1 cellular context compared by ENCODE assay signal in the genomic region with DNA sequence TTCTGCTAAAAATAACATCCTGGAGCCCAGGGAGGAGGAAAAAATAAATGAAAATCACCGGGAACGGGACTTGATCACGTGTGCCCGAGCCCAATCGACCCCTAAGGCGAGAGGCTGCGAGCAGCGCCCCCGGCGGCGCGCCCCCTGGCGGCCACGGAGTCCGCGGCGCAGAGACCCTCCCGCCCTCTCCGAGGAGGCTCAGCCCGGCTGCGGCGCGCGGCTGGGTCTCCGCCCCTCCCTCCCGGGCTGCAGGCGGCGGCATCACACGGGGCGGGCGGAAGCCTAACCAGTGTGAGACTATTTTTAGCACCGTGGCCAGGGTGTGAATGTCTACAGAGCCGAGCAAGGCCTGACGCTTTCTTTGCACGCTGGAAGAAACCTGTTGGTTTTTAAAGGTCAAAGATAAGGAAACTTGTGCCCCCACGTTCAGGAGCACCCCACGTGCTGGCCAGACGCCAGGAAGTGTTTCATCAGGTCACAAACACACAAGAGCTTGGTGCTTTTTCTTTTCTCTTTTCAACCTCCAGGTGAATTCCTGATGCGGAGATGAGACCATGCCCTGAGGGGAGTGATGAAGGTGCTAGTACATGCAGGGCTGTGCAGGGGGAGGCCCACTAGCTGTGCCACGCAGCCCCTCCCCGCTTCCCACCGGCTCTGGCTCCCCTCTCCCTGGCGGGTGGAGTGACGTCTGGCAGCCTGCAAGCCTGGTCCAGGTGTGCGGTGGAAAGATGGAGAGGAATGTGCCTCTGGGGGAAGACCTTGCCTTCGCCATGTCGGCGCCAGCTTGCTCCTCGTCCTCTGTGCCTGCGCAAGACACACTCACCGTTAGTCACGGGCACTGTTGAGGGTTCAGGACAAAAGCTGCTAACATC.
A peak's percentile ranks its signal among the peaks of the same experiment; 100 is the strongest.
TF ChIP-seq lines count a peak whose summit lies in the region.

No MANE protein-coding gene starts in this region.

TF ChIP-seq in HepG2, 621 proteins besides CTCF, POLR2A, EP300 and RAD21 (continued from another document and continues in another):
- TF ChIP-seq ZFYVE20 (CRISPR knock-in tag; IDR thresholded peaks at IDR 0.05; ENCODE audit: borderline replicate concordance, low read depth): no peak
- TF ChIP-seq ZNF746 (CRISPR knock-in tag; IDR thresholded peaks at IDR 0.05): no peak
- TF ChIP-seq CERS6 (CRISPR knock-in tag; IDR thresholded peaks at IDR 0.05): no peak
- TF ChIP-seq ZNF879 (CRISPR knock-in tag; IDR thresholded peaks at IDR 0.05): no peak
- TF ChIP-seq ZBTB2 (CRISPR knock-in tag; IDR thresholded peaks at IDR 0.05; ENCODE audit: low read depth): no peak
- TF ChIP-seq DZIP1 (CRISPR knock-in tag; IDR thresholded peaks at IDR 0.05): no peak
- TF ChIP-seq ZNF883 (CRISPR knock-in tag; IDR thresholded peaks at IDR 0.05; ENCODE audit: not compliant biosample characterization): no peak
- no peak for TF ChIP-seq DPF2 (CRISPR knock-in tag; IDR thresholded peaks at IDR 0.05; ENCODE audit: borderline replicate concordance, low read depth)
- no peak for TF ChIP-seq ZNF207 (IDR thresholded peaks at IDR 0.05; ENCODE audit: borderline replicate concordance)
- TF ChIP-seq, protein P1, sequence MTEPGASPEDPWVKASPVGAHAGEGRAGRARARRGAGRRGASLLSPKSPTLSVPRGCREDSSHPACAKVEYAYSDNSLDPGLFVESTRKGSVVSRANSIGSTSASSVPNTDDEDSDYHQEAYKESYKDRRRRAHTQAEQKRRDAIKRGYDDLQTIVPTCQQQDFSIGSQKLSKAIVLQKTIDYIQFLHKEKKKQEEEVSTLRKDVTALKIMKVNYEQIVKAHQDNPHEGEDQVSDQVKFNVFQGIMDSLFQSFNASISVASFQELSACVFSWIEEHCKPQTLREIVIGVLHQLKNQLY (CRISPR knock-in tag; IDR thresholded peaks at IDR 0.05): no peak
- TF ChIP-seq SUZ12 (IDR thresholded peaks at IDR 0.05; ENCODE audit: low read depth, low read length): no peak
- TF ChIP-seq STAT5B (CRISPR knock-in tag; IDR thresholded peaks at IDR 0.05): no peak
- TF ChIP-seq FOXO4 (CRISPR knock-in tag; conservative IDR thresholded peaks at IDR 0.05): no peak
- no peak for TF ChIP-seq CEBPG (CRISPR knock-in tag; IDR thresholded peaks at IDR 0.05)
- no peak for TF ChIP-seq THYN1 (CRISPR knock-in tag; IDR thresholded peaks at IDR 0.05; ENCODE audit: borderline replicate concordance, low read depth)
- TF ChIP-seq MIER3 (CRISPR knock-in tag; IDR thresholded peaks at IDR 0.05; ENCODE audit: borderline replicate concordance): no peak
- no peak; the same call in 1 of the 2 replicates for TF ChIP-seq IKZF5 (CRISPR knock-in tag; IDR thresholded peaks at IDR 0.05)
- no peak for TF ChIP-seq ZNF740 (CRISPR knock-in tag; IDR thresholded peaks at IDR 0.05)
- no peak for TF ChIP-seq ZNF790 (CRISPR knock-in tag; IDR thresholded peaks at IDR 0.05; ENCODE audit: borderline replicate concordance)
- no peak for TF ChIP-seq SP140L (CRISPR knock-in tag; IDR thresholded peaks at IDR 0.05; ENCODE audit: borderline replicate concordance)
- peak; percentile 52; the same call in 1 of the 2 replicates for TF ChIP-seq ZNF431 (CRISPR knock-in tag; IDR thresholded peaks at IDR 0.05; ENCODE audit: borderline replicate concordance, low read depth)
- peak; percentile 20; the same call in 1 of the 2 replicates for TF ChIP-seq CCDC6 (CRISPR knock-in tag; IDR thresholded peaks at IDR 0.05)
- no peak for TF ChIP-seq GABPA (IDR thresholded peaks at IDR 0.05; ENCODE audit: low read depth, low read length)
- TF ChIP-seq GABPA (CRISPR knock-in tag; IDR thresholded peaks at IDR 0.05; ENCODE audit: low read depth): no peak
- no peak for TF ChIP-seq ZC3H4 (CRISPR knock-in tag; IDR thresholded peaks at IDR 0.05; ENCODE audit: borderline replicate concordance)
- TF ChIP-seq, protein P2, sequence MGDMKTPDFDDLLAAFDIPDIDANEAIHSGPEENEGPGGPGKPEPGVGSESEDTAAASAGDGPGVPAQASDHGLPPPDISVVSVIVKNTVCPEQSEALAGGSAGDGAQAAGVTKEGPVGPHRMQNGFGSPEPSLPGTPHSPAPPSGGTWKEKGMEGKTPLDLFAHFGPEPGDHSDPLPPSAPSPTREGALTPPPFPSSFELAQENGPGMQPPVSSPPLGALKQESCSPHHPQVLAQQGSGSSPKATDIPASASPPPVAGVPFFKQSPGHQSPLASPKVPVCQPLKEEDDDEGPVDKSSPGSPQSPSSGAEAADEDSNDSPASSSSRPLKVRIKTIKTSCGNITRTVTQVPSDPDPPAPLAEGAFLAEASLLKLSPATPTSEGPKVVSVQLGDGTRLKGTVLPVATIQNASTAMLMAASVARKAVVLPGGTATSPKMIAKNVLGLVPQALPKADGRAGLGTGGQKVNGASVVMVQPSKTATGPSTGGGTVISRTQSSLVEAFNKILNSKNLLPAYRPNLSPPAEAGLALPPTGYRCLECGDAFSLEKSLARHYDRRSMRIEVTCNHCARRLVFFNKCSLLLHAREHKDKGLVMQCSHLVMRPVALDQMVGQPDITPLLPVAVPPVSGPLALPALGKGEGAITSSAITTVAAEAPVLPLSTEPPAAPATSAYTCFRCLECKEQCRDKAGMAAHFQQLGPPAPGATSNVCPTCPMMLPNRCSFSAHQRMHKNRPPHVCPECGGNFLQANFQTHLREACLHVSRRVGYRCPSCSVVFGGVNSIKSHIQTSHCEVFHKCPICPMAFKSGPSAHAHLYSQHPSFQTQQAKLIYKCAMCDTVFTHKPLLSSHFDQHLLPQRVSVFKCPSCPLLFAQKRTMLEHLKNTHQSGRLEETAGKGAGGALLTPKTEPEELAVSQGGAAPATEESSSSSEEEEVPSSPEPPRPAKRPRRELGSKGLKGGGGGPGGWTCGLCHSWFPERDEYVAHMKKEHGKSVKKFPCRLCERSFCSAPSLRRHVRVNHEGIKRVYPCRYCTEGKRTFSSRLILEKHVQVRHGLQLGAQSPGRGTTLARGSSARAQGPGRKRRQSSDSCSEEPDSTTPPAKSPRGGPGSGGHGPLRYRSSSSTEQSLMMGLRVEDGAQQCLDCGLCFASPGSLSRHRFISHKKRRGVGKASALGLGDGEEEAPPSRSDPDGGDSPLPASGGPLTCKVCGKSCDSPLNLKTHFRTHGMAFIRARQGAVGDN (CRISPR knock-in tag; IDR thresholded peaks at IDR 0.05): peak; percentile 85
- TF ChIP-seq ZNF317 (CRISPR knock-in tag; IDR thresholded peaks at IDR 0.05): no peak
- TF ChIP-seq NFE2L1 (CRISPR knock-in tag; IDR thresholded peaks at IDR 0.05; ENCODE audit: borderline replicate concordance): 0 out of 2 replicates have a peak, but pooled peaks have one; percentile 40
- no peak for TF ChIP-seq NFRKB (IDR thresholded peaks at IDR 0.05)
- TF ChIP-seq ARID4A (CRISPR knock-in tag; IDR thresholded peaks at IDR 0.05; ENCODE audit: borderline replicate concordance): peak; percentile 57; the same call in 1 of the 2 replicates
- TF ChIP-seq, protein P3, sequence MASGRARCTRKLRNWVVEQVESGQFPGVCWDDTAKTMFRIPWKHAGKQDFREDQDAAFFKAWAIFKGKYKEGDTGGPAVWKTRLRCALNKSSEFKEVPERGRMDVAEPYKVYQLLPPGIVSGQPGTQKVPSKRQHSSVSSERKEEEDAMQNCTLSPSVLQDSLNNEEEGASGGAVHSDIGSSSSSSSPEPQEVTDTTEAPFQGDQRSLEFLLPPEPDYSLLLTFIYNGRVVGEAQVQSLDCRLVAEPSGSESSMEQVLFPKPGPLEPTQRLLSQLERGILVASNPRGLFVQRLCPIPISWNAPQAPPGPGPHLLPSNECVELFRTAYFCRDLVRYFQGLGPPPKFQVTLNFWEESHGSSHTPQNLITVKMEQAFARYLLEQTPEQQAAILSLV (CRISPR knock-in tag; IDR thresholded peaks at IDR 0.05; ENCODE audit: borderline replicate concordance): 0 out of 2 replicates have a peak, but pooled peaks have one; percentile 58
